14 cellular contexts compared by ENCODE assay signal in genomic region chr1:177171536-177172123, GRCh38. TPM values are rescaled to one million over a fixed set of nuclear protein-coding genes. Genes with fewer than 3 reads are reported as not detected.
DNase-seq lines count a peak whose midpoint lies in the region; ATAC-seq and TF ChIP-seq lines count a peak whose summit lies in the region.
"Had no signal": no experiment of that assay in that cellular context is flagged by ENCODE, and none has a peak within 500 bp of the region (broad histone marks: within the 10 kb centered on the region; RNA-seq: fewer than 3 reads in every experiment).

No MANE protein-coding gene starts in this region.

- no peaks in the 10 kb centered on the region for H3K9me3 Mint-ChIP-seq in MCF 10A (ENCODE audit: unreplicated experiment)
- peaks cover 0 to 3% (median 0%) of the 10 kb centered on the region in 7 donors for H3K9me3 Mint-ChIP-seq in CD14-positive monocyte
- H3K9me3 Mint-ChIP-seq: activated T-cell treated with anti-CD3 and anti-CD28 coated beads, Interleukin-2, amount 50 U/mL, for 4 hours had no signal

- POLR2A ChIA-PET in MCF 10A (lab: Yijun Ruan, JAX), result no interaction called here

- no peak for TF ChIP-seq EP300 in stomach (IDR thresholded peaks at IDR 0.05)

- no peaks in the 10 kb centered on the region for H3K36me3 Mint-ChIP-seq in MCF 10A (ENCODE audit: insufficient read depth, unreplicated experiment)
- no peaks in the 10 kb centered on the region for H3K36me3 Mint-ChIP-seq in CD14-positive monocyte

- TF ChIP-seq CTCF in MCF 10A (IDR thresholded peaks at IDR 0.05; ENCODE audit: unreplicated experiment) (no peak), stomach (IDR thresholded peaks at IDR 0.05) (no peak), CD14-positive monocyte (IDR thresholded peaks at IDR 0.05) (no peak)

- H3K4me1 Mint-ChIP-seq in MCF 10A (ENCODE audit: insufficient read depth, unreplicated experiment) (no peaks in the 10 kb centered on the region), CD14-positive monocyte (no peaks in the 10 kb centered on the region)

- H3K27ac ChIP-seq in stomach, result no peak overlapping the region
- H3K27ac ChIP-seq: sigmoid colon had no signal

- TF ChIP-seq POLR2A in stomach (IDR thresholded peaks at IDR 0.05), result no peak

- no peaks in the 10 kb centered on the region for H3K9me3 ChIP-seq in stomach

- H3K27me3 Mint-ChIP-seq in MCF 10A (ENCODE audit: insufficient read depth, unreplicated experiment), result peaks cover 35% of the 10 kb centered on the region
- peaks cover 4 to 9% (median 5%) of the 10 kb centered on the region in 3 donors for H3K27me3 Mint-ChIP-seq in CD14-positive monocyte (ENCODE audit: low read depth in 3 of 3)

- ATAC-seq in stimulated activated naive CD8-positive, alpha-beta T cell treated with anti-CD3 and anti-CD28 coated beads, Interleukin-15, Interleukin-2, amounts not matched to agents 100 U/mL and 50 U/mL, for 24 hours, result no peak
- ATAC-seq in HG02610 (IDR thresholded peaks at IDR 0.05; ENCODE audit: unreplicated experiment), result no peak
- ATAC-seq: activated CD4-positive, CD25-positive, alpha-beta regulatory T cell treated with anti-CD3 and anti-CD28 coated beads, Interleukin-2, amount 50 U/mL, for 24 hours had no signal

- H3K27me3 ChIP-seq in stomach, result peaks cover 13 to 76% (median 43%) of the 10 kb centered on the region in 3 donors

- CTCF ChIA-PET in MCF 10A (lab: Yijun Ruan, JAX), result interaction anchor here (0.6 to 1.3 kb wide), 3 partner anchors 12 to 757 kb away, joined by 3 to 5 read pairs (median 4); no protein-coding TSS in a partner anchor

- peak; percentile 10 for DNase-seq in NCI-H1105 treated with DMSO at 0.1 percent for 48 hours (lab: John Stamatoyannopoulos, UW)
- DNase-seq in NCI-H1105 (lab: John Stamatoyannopoulos, UW), result no peak
- DNase-seq in MCF 10A (ENCODE audit: unreplicated experiment), result peak; percentile 18
- peak; percentile 52 for DNase-seq in inferior parietal cortex (ENCODE audit: extremely low spot score)
- DNase-seq in stomach, result no peak
- no peak for DNase-seq in stimulated activated naive CD8-positive, alpha-beta T cell treated with anti-CD3 and anti-CD28 coated beads, Interleukin-15, Interleukin-2, amounts not matched to agents 100 U/mL and 50 U/mL, for 24 hours
- no peak for DNase-seq in CD14-positive monocyte (ENCODE audit: low spot score)
- DNase-seq: activated T-cell treated with anti-CD3 and anti-CD28 coated beads, Interleukin-2, amount 50 U/mL, for 4 hours; GOT3; NCI-H1694; sigmoid colon had no signal

- BruUV-seq in MCF 10A (replicated peaks; lab: Mats Ljungman, UMichigan), result no TSS peak

- 10 to 17% (median 16%) methylated on average over 8 of the region's 8 CpGs for WGBS in stomach, 5 donors

- peaks cover 10 to 15% (median 13%) of the 10 kb centered on the region in 4 donors for H3K4me1 ChIP-seq in stomach

- H3K4me3 Mint-ChIP-seq in MCF 10A (ENCODE audit: unreplicated experiment) (no peak overlapping the region), CD14-positive monocyte (no peak overlapping the region)
- H3K4me3 Mint-ChIP-seq: activated T-cell treated with anti-CD3 and anti-CD28 coated beads, Interleukin-2, amount 50 U/mL, for 4 hours had no signal

- H3K36me3 ChIP-seq in stomach, result no peaks in the 10 kb centered on the region
- H3K36me3 ChIP-seq: sigmoid colon had no signal

- intact Hi-C loops in MCF 10A (cut with micrococcal nuclease) (no loop called here), stomach (cut with DNase I; ENCODE audit: low total_unique reads) (no loop called here), CD14-positive monocyte (cut with micrococcal nuclease) (no loop called here)

- H3K4me3 ChIP-seq in stomach, result peak overlapping the region in 3 of 4 donors; percentile 28 to 45 (median 44)
- H3K4me3 ChIP-seq: GM12878 had no signal

- no peak overlapping the region for H3K27ac Mint-ChIP-seq in MCF 10A (ENCODE audit: low read depth, unreplicated experiment)
- no peak overlapping the region for H3K27ac Mint-ChIP-seq in CD14-positive monocyte

RNA-seq across cellular contexts. Expression of gene BRINP2, which starts 0.9 kb away (rescaled TPM):
- total RNA-seq in MCF 10A (2022) (not detected in 2 replicates), stomach (under 1 TPM in 1 of 5 donors, not detected in 4; 0.55 TPM)
- polyA plus RNA-seq in stomach (under 1 TPM in 2 of 3 donors, not detected in 1; 0.08 to 0.15 TPM), CD14-positive monocyte (not detected)
- total RNA-seq: activated T-cell treated with anti-CD3 and anti-CD28 coated beads, Interleukin-2, amount 50 U/mL, for 4 hours; GM12878 had no signal

RNA-seq across cellular contexts. Expression of gene ASTN1, which starts 7.1 kb away (rescaled TPM):
- total RNA-seq in MCF 10A (2022) (not detected in 2 replicates), stomach (1 to 10 TPM in 1 of 5 donors, under 1 TPM in 1, not detected in 3; 0.72 to 2.4 TPM)
- polyA plus RNA-seq in stomach (under 1 TPM in 2 of 3 donors, not detected in 1; 0.13 to 0.31 TPM), CD14-positive monocyte (not detected)
- total RNA-seq: activated T-cell treated with anti-CD3 and anti-CD28 coated beads, Interleukin-2, amount 50 U/mL, for 4 hours; GM12878 had no signal

Comparison
In these comparisons a context has a peak if more than half of its experiments do, and no peak if none do; other contexts are left out.
1. DNase-seq: peak in NCI-H1105 treated with DMSO at 0.1 percent for 48 hours (single experiment), MCF 10A (single experiment) and inferior parietal cortex (single experiment); none in NCI-H1105 (single experiment), stomach (single experiment), stimulated activated naive CD8-positive, alpha-beta T cell treated with anti-CD3 and anti-CD28 coated beads, Interleukin-15, Interleukin-2, amounts not matched to agents 100 U/mL and 50 U/mL, for 24 hours (single experiment) and CD14-positive monocyte (single experiment).